12 cellular contexts compared by ENCODE assay signal in genomic region chr5:143217804-143218160, GRCh38.
DNase-seq lines count a peak whose midpoint lies in the region; ATAC-seq, FAIRE-seq and TF ChIP-seq lines count a peak whose summit lies in the region.
"Had no signal": no experiment of that assay in that cellular context is flagged by ENCODE, and none has a peak within 500 bp of the region (broad histone marks: within the 10 kb centered on the region; RNA-seq: fewer than 3 reads in every experiment).

No MANE protein-coding gene starts in this region.

- peak overlapping the region in 1 of 2 donors; percentile 15 for H3K4me3 Mint-ChIP-seq in effector memory CD8-positive, alpha-beta T cell
- H3K4me3 Mint-ChIP-seq: WTC11 had no signal

- DNase-seq in GM12891 (ENCODE audit: insufficient read length, low spot score) (no peak), NCI-H510A treated with DMSO at 0.1 percent for 48 hours (lab: John Stamatoyannopoulos, UW) (no peak), H4 (ENCODE audit: low spot score) (no peak), ACHN (no peak)
- no peak for DNase-seq in effector memory CD8-positive, alpha-beta T cell
- no peak for DNase-seq in stimulated activated CD4-positive, alpha-beta T cell treated with anti-CD3 and anti-CD28 coated beads, Interleukin-2, amount 100 ng/mL, for 24 hours
- DNase-seq: activated naive CD4-positive, alpha-beta T cell treated with Interleukin-2 at 50 U/mL for 16 hours; cerebellar nuclear complex; NCI-H446 treated with DMSO at 0.1 percent for 48 hours had no signal

- peak; percentile 47 for FAIRE-seq in GM12891 (lab: Jason Lieb, UNC)

- ATAC-seq in GM19043 (IDR thresholded peaks at IDR 0.05; ENCODE audit: low read depth, unreplicated experiment): peak; percentile 23
- ATAC-seq in HG03097 (IDR thresholded peaks at IDR 0.05; ENCODE audit: low FRiP score, unreplicated experiment): peak; percentile 26
- ATAC-seq in effector memory CD8-positive, alpha-beta T cell (replicated peaks): no peak
- ATAC-seq: WTC11 had no signal

- TF ChIP-seq POLR2A in GM12891 (IDR thresholded peaks at IDR 0.05; ENCODE audit: low read depth, low read length): no peak

- peak overlapping the region; percentile 89 to 99 for H3K27ac Mint-ChIP-seq in effector memory CD8-positive, alpha-beta T cell
- H3K27ac Mint-ChIP-seq: WTC11 had no signal

- H3K4me1 Mint-ChIP-seq in effector memory CD8-positive, alpha-beta T cell (ENCODE audit: low read depth in 2 of 2): peaks cover 43 to 69% of the 10 kb centered on the region in 2 donors

- in situ Hi-C loops in ACHN (cut with HindIII; ENCODE audit: low pct_ligation_motif_present, low pct_unique_long_range_greater_than_20kb, low sequenced_read_pairs): no loop called here

- H3K9me3 Mint-ChIP-seq in effector memory CD8-positive, alpha-beta T cell: no peaks in the 10 kb centered on the region
- H3K9me3 Mint-ChIP-seq: WTC11 had no signal

- peaks cover 24% of the 10 kb centered on the region for H3K36me3 Mint-ChIP-seq in effector memory CD8-positive, alpha-beta T cell (ENCODE audit: insufficient read depth)
- H3K36me3 Mint-ChIP-seq: WTC11 had no signal

- no peaks in the 10 kb centered on the region for H3K27me3 Mint-ChIP-seq in effector memory CD8-positive, alpha-beta T cell

TF ChIP-seq in GM12891, 5 proteins besides CTCF, POLR2A, EP300 and RAD21:
- 0 out of 2 replicates have a peak, but pooled peaks have one; percentile 0 for TF ChIP-seq SPI1 (IDR thresholded peaks at IDR 0.05; ENCODE audit: low read depth, low read length)
- TF ChIP-seq TAF1 (IDR thresholded peaks at IDR 0.05; ENCODE audit: low read depth, low read length): 0 out of 2 replicates have a peak, but pooled peaks have one; percentile 26
- TF ChIP-seq PAX5 (IDR thresholded peaks at IDR 0.05; ENCODE audit: insufficient read depth, low read length, severe bottlenecking): no peak
- TF ChIP-seq POU2F2 (IDR thresholded peaks at IDR 0.05; ENCODE audit: low read depth, low read length): no peak
- no peak for TF ChIP-seq POLR2AphosphoS5 (IDR thresholded peaks at IDR 0.05; ENCODE audit: low read depth, low read length)
